10 cellular contexts compared by ENCODE assay signal in genomic region chr1:183194527-183195145, GRCh38. TPM values are rescaled to one million over a fixed set of nuclear protein-coding genes. Genes with fewer than 3 reads are reported as not detected.
DNase-seq lines count a peak whose midpoint lies in the region; ATAC-seq and TF ChIP-seq lines count a peak whose summit lies in the region.
"Had no signal": no experiment of that assay in that cellular context is flagged by ENCODE, and none has a peak within 500 bp of the region (broad histone marks: within the 10 kb centered on the region; RNA-seq: fewer than 3 reads in every experiment).

No MANE protein-coding gene starts in this region.

- H3K4me2 ChIP-seq in Loucy (ENCODE audit: low read depth, low read length, poor library complexity, severe bottlenecking), result peak overlapping the region; percentile 79

- peaks cover 7 to 23% (median 15%) of the 10 kb centered on the region in 7 donors for H3K4me1 Mint-ChIP-seq in naive thymus-derived CD4-positive, alpha-beta T cell

- POLR2A ChIA-PET in naive thymus-derived CD4-positive, alpha-beta T cell (lab: Charles Lee), result no interaction called here

- CTCF ChIA-PET in naive thymus-derived CD4-positive, alpha-beta T cell (lab: Charles Lee), result no interaction called here

- H2AFZ ChIP-seq in Loucy (ENCODE audit: low read length), result no peak overlapping the region
- H2AFZ ChIP-seq: parathyroid adenoma had no signal

- intact Hi-C loops in naive thymus-derived CD4-positive, alpha-beta T cell (cut with micrococcal nuclease), result loop anchor here in 1 of 2 donors (2.0 kb wide), 1 partner anchor 24 kb away; no protein-coding TSS in a partner anchor

- H4K20me1 ChIP-seq in Loucy (ENCODE audit: insufficient read depth, low read length, poor library complexity, severe bottlenecking), result no peaks in the 10 kb centered on the region

- H3K9ac ChIP-seq in Loucy (ENCODE audit: low read depth, low read length, poor library complexity, severe bottlenecking), result no peak overlapping the region
- H3K9ac ChIP-seq: parathyroid adenoma had no signal

- H3K4me3 Mint-ChIP-seq in naive thymus-derived CD4-positive, alpha-beta T cell, result peak overlapping the region in 9 of 10 donors; percentile 5 to 78 (median 52)

- H3K36me3 ChIP-seq in Loucy (ENCODE audit: insufficient read depth, low read length), result no peaks in the 10 kb centered on the region
- H3K36me3 ChIP-seq in naive thymus-derived CD4-positive, alpha-beta T cell (ENCODE audit: control insufficient read depth in 2 of 3, insufficient read depth in 3 of 3, low read length in 3 of 3), result no peaks in the 10 kb centered on the region
- H3K36me3 ChIP-seq: cardiac muscle cell had no signal

- no peak for TF ChIP-seq CTCF in Loucy (conservative IDR thresholded peaks at IDR 0.05; ENCODE audit: low read length)
- TF ChIP-seq CTCF in omental fat pad (IDR thresholded peaks at IDR 0.05), result no peak

- H3K9me3 ChIP-seq in Loucy (ENCODE audit: insufficient read depth, low read depth, low read length), result no peaks in the 10 kb centered on the region
- H3K9me3 ChIP-seq in naive thymus-derived CD4-positive, alpha-beta T cell (ENCODE audit: control insufficient read depth in 2 of 3, low read length in 3 of 3), result no peaks in the 10 kb centered on the region

- peak in 7 of 9 donors; percentile 20 to 38 (median 27) for DNase-seq in naive thymus-derived CD4-positive, alpha-beta T cell
- DNase-seq in AG08396 (ENCODE audit: low spot score) (no peak), omental fat pad (ENCODE audit: low spot score) (no peak), dermis blood vessel endothelial cell (no peak), SHP77 (lab: John Stamatoyannopoulos, UW) (no peak)

- H3K27ac Mint-ChIP-seq in naive thymus-derived CD4-positive, alpha-beta T cell, result peak overlapping the region in 5 of 9 donors; percentile 3 to 53 (median 27)

- H3K27me3 Mint-ChIP-seq in naive thymus-derived CD4-positive, alpha-beta T cell, result peaks cover 0 to 34% (median 9%) of the 10 kb centered on the region in 5 donors

- peaks cover 32% of the 10 kb centered on the region for H3K4me1 ChIP-seq in Loucy (ENCODE audit: insufficient read depth, low read length, poor library complexity, severe bottlenecking)
- peaks cover 0 to 12% of the 10 kb centered on the region in 2 donors for H3K4me1 ChIP-seq in naive thymus-derived CD4-positive, alpha-beta T cell (ENCODE audit: control insufficient read depth in 2 of 2, insufficient read depth in 2 of 2, low read length in 2 of 2)
- H3K4me1 ChIP-seq: parathyroid adenoma had no signal

- no peaks in the 10 kb centered on the region for H3K27me3 ChIP-seq in Loucy (ENCODE audit: insufficient read depth, low read length, poor library complexity, severe bottlenecking)
- no peaks in the 10 kb centered on the region for H3K27me3 ChIP-seq in naive thymus-derived CD4-positive, alpha-beta T cell (ENCODE audit: control insufficient read depth in 2 of 2, insufficient read depth in 2 of 2, low read length in 2 of 2)
- H3K27me3 ChIP-seq: cardiac muscle cell had no signal

- peak overlapping the region; percentile 58 for H3K4me3 ChIP-seq in Loucy (ENCODE audit: low read length, poor library complexity, severe bottlenecking)
- no peak overlapping the region for H3K4me3 ChIP-seq in naive thymus-derived CD4-positive, alpha-beta T cell (ENCODE audit: low read length)
- H3K4me3 ChIP-seq: cardiac muscle cell had no signal

- no peaks in the 10 kb centered on the region for H3K9me2 ChIP-seq in Loucy (replicated peaks; ENCODE audit: low read depth, low read length)

- H3K36me3 Mint-ChIP-seq in naive thymus-derived CD4-positive, alpha-beta T cell, result peaks cover 0 to 6% (median 0%) of the 10 kb centered on the region in 5 donors

- H3K79me2 ChIP-seq in Loucy (ENCODE audit: insufficient read depth, low read length), result no peaks in the 10 kb centered on the region
- H3K79me2 ChIP-seq: parathyroid adenoma had no signal

- H3K27ac ChIP-seq in naive thymus-derived CD4-positive, alpha-beta T cell (ENCODE audit: low read depth, low read length), result no peak overlapping the region
- H3K27ac ChIP-seq: cardiac muscle cell, parathyroid adenoma had no signal

- ATAC-seq in GM18909 (IDR thresholded peaks at IDR 0.05; ENCODE audit: poor library complexity, unreplicated experiment) (peak; percentile 96), HG02588 (IDR thresholded peaks at IDR 0.05; ENCODE audit: unreplicated experiment) (peak; percentile 98), omental fat pad (ENCODE audit: low FRiP score) (no peak)
- ATAC-seq in naive thymus-derived CD4-positive, alpha-beta T cell, result peak; percentile 75

- no peaks in the 10 kb centered on the region for H3K9me3 Mint-ChIP-seq in naive thymus-derived CD4-positive, alpha-beta T cell

- peaks cover 2% of the 10 kb centered on the region; the same call in 1 of the 2 replicates for H3F3A ChIP-seq in Loucy (ENCODE audit: low read depth)

RNA-seq across cellular contexts. Expression of gene LAMC2, which starts 8.6 kb away (rescaled TPM):
- total RNA-seq in naive thymus-derived CD4-positive, alpha-beta T cell, result under 1 TPM in 1 of 5 experiments, not detected in 4; 0.51 TPM
- not detected for polyA plus RNA-seq in naive thymus-derived CD4-positive, alpha-beta T cell
- total RNA-seq in omental fat pad (10 to 100 TPM in 2 of 4 donors, 1 to 10 TPM in 2; 2.6 to 23.3 (median 7.3) TPM), dermis blood vessel endothelial cell (0.70 and 1.5 TPM in 2 replicates)

Comparison
In these comparisons a context has a peak if more than half of its experiments do, and no peak if none do; other contexts are left out.
1. DNase-seq: peak in naive thymus-derived CD4-positive, alpha-beta T cell (7 of 9); none in AG08396 (single experiment), omental fat pad (single experiment), dermis blood vessel endothelial cell (single experiment) and SHP77 (0 of 2).